Comparison of ENCODE assay signal across 1 cellular context in the genomic region with DNA sequence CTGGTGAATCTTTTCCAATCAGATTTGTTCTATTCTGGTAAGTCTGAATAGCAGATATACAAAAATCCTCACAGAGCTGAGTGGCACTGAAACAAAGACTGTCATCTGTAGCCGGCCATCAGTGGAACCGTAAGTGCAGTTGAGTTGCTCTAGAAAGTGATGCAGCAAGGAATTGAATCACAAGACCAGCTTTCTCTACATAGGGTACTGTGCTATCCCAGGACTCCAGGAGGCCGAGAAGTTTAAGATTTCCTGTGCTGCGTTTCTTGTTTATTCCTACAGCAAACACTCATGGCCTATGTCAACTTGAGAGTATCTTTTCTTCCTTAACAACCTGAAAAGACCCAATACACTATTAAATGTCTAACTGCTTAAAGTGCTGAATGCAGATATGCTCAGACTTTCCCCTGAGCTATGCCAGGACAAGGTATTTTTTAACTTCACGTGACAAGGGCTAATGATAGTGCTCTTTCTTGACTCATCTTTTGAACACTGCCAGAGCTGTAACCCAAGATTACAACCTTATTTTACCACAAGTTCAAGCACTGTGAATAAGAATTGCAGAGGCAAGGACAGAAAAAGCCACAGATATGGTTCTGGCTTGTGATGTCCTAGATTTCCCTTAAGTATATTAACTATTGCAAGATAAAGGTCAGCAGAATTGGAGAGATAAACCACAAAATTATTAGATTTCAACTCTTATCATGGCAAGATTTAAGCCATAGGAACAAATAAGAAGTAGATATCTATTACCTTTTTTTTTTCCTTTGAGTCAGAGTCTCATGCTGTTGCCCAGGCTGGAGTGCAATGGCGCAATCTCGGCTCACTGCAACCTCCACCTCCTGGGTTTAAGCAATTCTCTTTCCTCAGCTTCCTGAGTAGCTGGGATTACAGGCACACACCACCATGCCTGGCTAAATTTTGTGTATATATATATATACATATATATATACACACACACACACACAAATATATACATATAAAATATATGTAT.
TF ChIP-seq lines count a peak whose summit lies in the region.

No MANE protein-coding gene starts in this region.

TF ChIP-seq in GM23338, 12 proteins besides CTCF, POLR2A, EP300 and RAD21 (continued from another document):
- TF ChIP-seq JUNB (IDR thresholded peaks at IDR 0.05; ENCODE audit: unreplicated experiment) (no peak), ETS1 (IDR thresholded peaks at IDR 0.05) (no peak), ZNF331 (CRISPR knock-in tag; IDR thresholded peaks at IDR 0.05; ENCODE audit: low read depth) (no peak), CREB1 (CRISPR knock-in tag; IDR thresholded peaks at IDR 0.05; ENCODE audit: low read depth) (no peak), NANOG (IDR thresholded peaks at IDR 0.05; ENCODE audit: borderline replicate concordance) (no peak), EZH2phosphoT487 (IDR thresholded peaks at IDR 0.05; ENCODE audit: unreplicated experiment) (no peak), ZNF114 (CRISPR knock-in tag; IDR thresholded peaks at IDR 0.05) (no peak), EZH2 (IDR thresholded peaks at IDR 0.05; ENCODE audit: low read depth, unreplicated experiment) (no peak), ZNF462 (CRISPR knock-in tag; IDR thresholded peaks at IDR 0.05) (no peak)
TF ChIP-seq in GM23338: peak in this region for 0.
